ENCODE assay signal across 36 cellular contexts in the genomic region with DNA sequence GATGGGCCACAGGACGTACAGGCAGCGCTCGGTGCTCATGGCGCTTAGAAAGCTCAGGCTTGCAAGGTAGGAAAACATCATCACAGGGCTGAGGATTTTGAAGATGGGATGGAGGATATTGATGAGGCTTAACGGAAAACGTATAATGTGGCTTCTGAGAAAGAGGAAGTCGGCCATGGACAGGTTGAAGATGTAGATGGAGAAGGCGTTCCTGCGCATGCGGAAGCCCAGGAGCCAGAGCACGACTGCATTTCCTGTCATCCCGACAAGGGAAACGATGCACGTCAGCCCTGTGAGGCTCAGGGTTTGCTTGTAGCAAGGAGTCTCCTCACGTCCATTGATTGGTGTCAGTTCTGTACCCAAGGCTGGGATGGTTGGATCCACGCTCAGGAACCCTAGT. TPM values are rescaled to one million over a fixed set of nuclear protein-coding genes. Genes with fewer than 3 reads are reported as not detected.
"Had no signal": no experiment of that assay in that cellular context is flagged by ENCODE, and none has a peak within 500 bp of the region (broad histone marks: within the 10 kb centered on the region; RNA-seq: fewer than 3 reads in every experiment).

No MANE protein-coding gene starts in this region.

- H3K4me3 Mint-ChIP-seq: activated CD4-positive, alpha-beta memory T cell treated with anti-CD3 and anti-CD28 coated beads for 36 hours; activated CD4-positive, alpha-beta T cell treated with anti-CD3 and anti-CD28 coated beads for 36 hours; activated CD4-positive, alpha-beta T cell treated with anti-CD3 and anti-CD28 coated beads, Interleukin-2, amount 10 ng/mL, durations not matched to agents 24 days and 14 days; activated CD8-positive, alpha-beta memory T cell treated with anti-CD3 and anti-CD28 coated beads, Interleukin-2, amount 10 ng/mL, durations not matched to agents 7 days and 5 days; activated CD8-positive, alpha-beta T cell treated with anti-CD3 and anti-CD28 coated beads, Interleukin-2, amount 10 ng/mL, durations not matched to agents 7 days and 5 days; activated naive CD4-positive, alpha-beta T cell treated with anti-CD3 and anti-CD28 coated beads for 36 hours; activated naive CD4-positive, alpha-beta T cell treated with anti-CD3 and anti-CD28 coated beads, Interleukin-2, amount 50 U/mL, for 24 hours; activated naive CD8-positive, alpha-beta T cell treated with anti-CD3 and anti-CD28 coated beads for 36 hours; activated naive CD8-positive, alpha-beta T cell treated with anti-CD3 and anti-CD28 coated beads, Interleukin-2, amount 50 U/mL, for 24 hours; activated T-helper 1 cell treated with anti-CD3 and anti-CD28 coated beads, Interleukin-12 subunit alpha, Interleukin-12 subunit beta, Interleukin-2, Interleukin-4 antibody, amounts not matched to agents 30 ng/mL and 10 ng/mL and 1 ng/mL, durations not matched to agents 14 hours and 24 hours and 36 hours; endodermal cell had no signal

- H3K36me3 Mint-ChIP-seq: activated CD4-positive, alpha-beta memory T cell treated with anti-CD3 and anti-CD28 coated beads for 36 hours; activated CD8-positive, alpha-beta memory T cell treated with anti-CD3 and anti-CD28 coated beads, Interleukin-2, amount 10 ng/mL, durations not matched to agents 7 days and 5 days; activated naive CD4-positive, alpha-beta T cell treated with anti-CD3 and anti-CD28 coated beads, Interleukin-2, amount 50 U/mL, for 24 hours; activated naive CD8-positive, alpha-beta T cell treated with anti-CD3 and anti-CD28 coated beads for 36 hours had no signal

- H3K4me1 ChIP-seq: adrenal gland, body of pancreas, colonic mucosa, esophagus muscularis mucosa, gastrocnemius medialis had no signal

- H3K27ac Mint-ChIP-seq: activated CD4-positive, alpha-beta memory T cell treated with anti-CD3 and anti-CD28 coated beads for 36 hours; activated CD4-positive, alpha-beta T cell treated with anti-CD3 and anti-CD28 coated beads for 36 hours; activated CD4-positive, alpha-beta T cell treated with anti-CD3 and anti-CD28 coated beads, Interleukin-2, amount 10 ng/mL, durations not matched to agents 24 days and 14 days; activated CD8-positive, alpha-beta memory T cell treated with anti-CD3 and anti-CD28 coated beads, Interleukin-2, amount 10 ng/mL, durations not matched to agents 7 days and 5 days; activated CD8-positive, alpha-beta T cell treated with anti-CD3 and anti-CD28 coated beads, Interleukin-2, amount 10 ng/mL, durations not matched to agents 7 days and 5 days; activated naive CD4-positive, alpha-beta T cell treated with anti-CD3 and anti-CD28 coated beads for 36 hours; activated naive CD4-positive, alpha-beta T cell treated with anti-CD3 and anti-CD28 coated beads, Interleukin-2, amount 50 U/mL, for 24 hours; activated naive CD8-positive, alpha-beta T cell treated with anti-CD3 and anti-CD28 coated beads for 36 hours; activated naive CD8-positive, alpha-beta T cell treated with anti-CD3 and anti-CD28 coated beads, Interleukin-2, amount 50 U/mL, for 24 hours; activated T-helper 1 cell treated with anti-CD3 and anti-CD28 coated beads, Interleukin-12 subunit alpha, Interleukin-12 subunit beta, Interleukin-2, Interleukin-4 antibody, amounts not matched to agents 30 ng/mL and 10 ng/mL and 1 ng/mL, durations not matched to agents 14 hours and 24 hours and 36 hours; activated T-helper 2 cell treated with anti-CD3 and anti-CD28 coated beads, Interferon-gamma antibody, Interleukin-2, Interleukin-4, amounts not matched to agents 10 μg/mL and 5 μg/mL and 100 μg/mL, durations not matched to agents 14 hours and 24 hours and 36 hours; endodermal cell had no signal

- H3K9me3 Mint-ChIP-seq: activated CD4-positive, alpha-beta memory T cell treated with anti-CD3 and anti-CD28 coated beads for 36 hours; activated CD4-positive, alpha-beta T cell treated with anti-CD3 and anti-CD28 coated beads, Interleukin-2, amount 10 ng/mL, durations not matched to agents 24 days and 14 days; activated naive CD4-positive, alpha-beta T cell treated with anti-CD3 and anti-CD28 coated beads for 36 hours; activated naive CD4-positive, alpha-beta T cell treated with anti-CD3 and anti-CD28 coated beads, Interleukin-2, amount 50 U/mL, for 24 hours; activated naive CD8-positive, alpha-beta T cell treated with anti-CD3 and anti-CD28 coated beads for 36 hours; activated naive CD8-positive, alpha-beta T cell treated with anti-CD3 and anti-CD28 coated beads, Interleukin-2, amount 50 U/mL, for 24 hours; activated T-helper 1 cell treated with anti-CD3 and anti-CD28 coated beads, Interleukin-12 subunit alpha, Interleukin-12 subunit beta, Interleukin-2, Interleukin-4 antibody, amounts not matched to agents 30 ng/mL and 10 ng/mL and 1 ng/mL, durations not matched to agents 14 hours and 24 hours and 36 hours; activated T-helper 2 cell treated with anti-CD3 and anti-CD28 coated beads, Interferon-gamma antibody, Interleukin-2, Interleukin-4, amounts not matched to agents 10 μg/mL and 5 μg/mL and 100 μg/mL, durations not matched to agents 14 hours and 24 hours and 36 hours; endodermal cell had no signal

- H3K9me3 ChIP-seq: adrenal gland, body of pancreas, colonic mucosa, esophagus muscularis mucosa, gastrocnemius medialis had no signal

- DNase-seq: activated CD4-positive, alpha-beta memory T cell treated with anti-CD3 and anti-CD28 coated beads for 36 hours; activated CD4-positive, alpha-beta T cell treated with anti-CD3 and anti-CD28 coated beads for 36 hours; activated CD4-positive, alpha-beta T cell treated with anti-CD3 and anti-CD28 coated beads, Interleukin-2, amount 10 ng/mL, durations not matched to agents 24 days and 14 days; activated CD4-positive, CD25-positive, alpha-beta regulatory T cell; activated CD4-positive, CD25-positive, alpha-beta regulatory T cell treated with anti-CD3 and anti-CD28 coated beads, Interleukin-2, amount 50 U/mL, for 72 hours; activated CD8-positive, alpha-beta memory T cell treated with anti-CD3 and anti-CD28 coated beads, Interleukin-2, amount 10 ng/mL, durations not matched to agents 7 days and 5 days; activated CD8-positive, alpha-beta memory T cell treated with anti-CD3 and anti-CD28 coated beads, Interleukin-2, amount 50 U/mL, for 4 hours; activated CD8-positive, alpha-beta T cell treated with anti-CD3 and anti-CD28 coated beads, Interleukin-2, amount 10 ng/mL, durations not matched to agents 7 days and 5 days; activated effector memory CD4-positive, alpha-beta T cell treated with anti-CD3 and anti-CD28 coated beads, Interleukin-2, amount 50 U/mL, for 16 hours; activated naive CD4-positive, alpha-beta T cell treated with anti-CD3 and anti-CD28 coated beads for 36 hours; activated naive CD8-positive, alpha-beta T cell treated with anti-CD3 and anti-CD28 coated beads for 36 hours; activated naive CD8-positive, alpha-beta T cell treated with anti-CD3 and anti-CD28 coated beads, Interleukin-2, amount 50 U/mL, for 24 hours; activated T-cell treated with anti-CD3 and anti-CD28 coated beads, Interleukin-2, amount 50 U/mL, for 1 hour; activated T-cell treated with anti-CD3 and anti-CD28 coated beads, Interleukin-2, amount 50 U/mL, for 48 hours; adrenal gland; amygdala; aorta; body of pancreas; central memory CD4-positive, alpha-beta T cell; cerebellar nuclear complex; colonic mucosa; effector memory CD4-positive, alpha-beta T cell; endodermal cell; erythroblast; foreskin keratinocyte; gastrocnemius medialis; T-helper 2 cell had no signal

- ATAC-seq: activated CD4-positive, alpha-beta T cell treated with anti-CD3 and anti-CD28 coated beads for 36 hours; activated CD8-positive, alpha-beta memory T cell treated with anti-CD3 and anti-CD28 coated beads, Interleukin-2, amount 10 ng/mL, durations not matched to agents 7 days and 5 days; activated CD8-positive, alpha-beta T cell treated with anti-CD3 and anti-CD28 coated beads, Interleukin-2, amount 10 ng/mL, durations not matched to agents 7 days and 5 days; activated naive CD8-positive, alpha-beta T cell treated with anti-CD3 and anti-CD28 coated beads, Interleukin-2, amount 50 U/mL, for 24 hours; body of pancreas; foreskin keratinocyte; gastrocnemius medialis had no signal

- H3K27ac ChIP-seq: adrenal gland, body of pancreas, cardiac muscle cell, colonic mucosa, esophagus muscularis mucosa, foreskin keratinocyte, gastrocnemius medialis had no signal

- H3K36me3 ChIP-seq: adrenal gland, cardiac muscle cell, colonic mucosa, esophagus muscularis mucosa, gastrocnemius medialis had no signal

- H3K4me1 Mint-ChIP-seq: activated CD4-positive, alpha-beta T cell treated with anti-CD3 and anti-CD28 coated beads for 36 hours; activated CD4-positive, alpha-beta T cell treated with anti-CD3 and anti-CD28 coated beads, Interleukin-2, amount 10 ng/mL, durations not matched to agents 24 days and 14 days; activated CD8-positive, alpha-beta memory T cell treated with anti-CD3 and anti-CD28 coated beads, Interleukin-2, amount 10 ng/mL, durations not matched to agents 7 days and 5 days; activated naive CD4-positive, alpha-beta T cell treated with anti-CD3 and anti-CD28 coated beads, Interleukin-2, amount 50 U/mL, for 24 hours; activated naive CD8-positive, alpha-beta T cell treated with anti-CD3 and anti-CD28 coated beads for 36 hours; activated naive CD8-positive, alpha-beta T cell treated with anti-CD3 and anti-CD28 coated beads, Interleukin-2, amount 50 U/mL, for 24 hours had no signal

- H3K27me3 ChIP-seq: adrenal gland, body of pancreas, colonic mucosa, esophagus muscularis mucosa, foreskin keratinocyte, gastrocnemius medialis had no signal

- H3K4me3 ChIP-seq: adrenal gland, body of pancreas, cardiac muscle cell, colonic mucosa, esophagus muscularis mucosa, gastrocnemius medialis had no signal

RNA-seq across cellular contexts. Expression of a gene that starts 17.4 kb away (rescaled TPM):
- total RNA-seq: activated CD4-positive, alpha-beta memory T cell treated with anti-CD3 and anti-CD28 coated beads for 36 hours; activated CD4-positive, alpha-beta T cell treated with anti-CD3 and anti-CD28 coated beads for 36 hours; activated CD4-positive, alpha-beta T cell treated with anti-CD3 and anti-CD28 coated beads, Interleukin-2, amount 10 ng/mL, durations not matched to agents 24 days and 14 days; activated CD8-positive, alpha-beta memory T cell treated with anti-CD3 and anti-CD28 coated beads for 36 hours; activated CD8-positive, alpha-beta memory T cell treated with anti-CD3 and anti-CD28 coated beads, Interleukin-2, amount 10 ng/mL, durations not matched to agents 7 days and 5 days; activated CD8-positive, alpha-beta T cell treated with anti-CD3 and anti-CD28 coated beads, Interleukin-2, amount 10 ng/mL, durations not matched to agents 7 days and 5 days; activated naive CD4-positive, alpha-beta T cell treated with anti-CD3 and anti-CD28 coated beads for 36 hours; activated naive CD8-positive, alpha-beta T cell treated with anti-CD3 and anti-CD28 coated beads for 36 hours; activated T-helper 1 cell treated with anti-CD3 and anti-CD28 coated beads, Interleukin-12 subunit alpha, Interleukin-12 subunit beta, Interleukin-2, Interleukin-4 antibody, amounts not matched to agents 30 ng/mL and 10 ng/mL and 1 ng/mL, durations not matched to agents 14 hours and 24 hours and 36 hours; activated T-helper 2 cell treated with anti-CD3 and anti-CD28 coated beads, Interferon-gamma antibody, Interleukin-2, Interleukin-4, amounts not matched to agents 10 μg/mL and 5 μg/mL and 100 μg/mL, durations not matched to agents 14 hours and 24 hours and 36 hours; adrenal gland; aorta; body of pancreas; cardiac muscle cell; colonic mucosa; dermis microvascular lymphatic vessel endothelial cell; endodermal cell; esophagus muscularis mucosa; foreskin keratinocyte; gastrocnemius medialis; glomerular endothelial cell; T-helper 1 cell treated with Interleukin-12 subunit alpha and Interleukin-12 subunit beta and Interleukin-4 antibody, amounts not matched to agents 30 ng/mL and 1 ng/mL, for 36 hours had no signal
- polyA plus RNA-seq: adrenal gland, aorta, cardiac muscle cell, foreskin keratinocyte had no signal
